Comparison of ENCODE assay signal across 22 cellular contexts in genomic region chr12:6315704-6316597, GRCh38. TPM values are rescaled to one million over a fixed set of nuclear protein-coding genes. Genes with fewer than 3 reads are reported as not detected.
"Had no signal": no experiment of that assay in that cellular context is flagged by ENCODE, and none has a peak within 500 bp of the region (broad histone marks: within the 10 kb centered on the region; RNA-seq: fewer than 3 reads in every experiment).

No MANE protein-coding gene starts in this region.

- H3K4me3 ChIP-seq: esophagus squamous epithelium, gastroesophageal sphincter, ovary, right atrium auricular region, sigmoid colon, skin epidermis, thoracic aorta, transverse colon had no signal

- H3K36me3 ChIP-seq: gastroesophageal sphincter, neutrophil, ovary, right atrium auricular region, sigmoid colon, thoracic aorta, transverse colon had no signal

- H3K27ac Mint-ChIP-seq: effector memory CD8-positive, alpha-beta T cell; stimulated activated naive B cell treated with anti-CD40 and anti-IgM and Interleukin-4, amounts not matched to agents 10 μg/mL and 1 μg/mL and 100 μg/mL, for 72 hours had no signal

- DNase-seq: cortex of kidney; effector memory CD8-positive, alpha-beta T cell; esophagus squamous epithelium; foreskin fibroblast; glutamatergic neuron; naive thymus-derived CD4-positive, alpha-beta T cell; nephron progenitor cell; ovary; sigmoid colon; stimulated activated CD4-positive, alpha-beta T cell treated with anti-CD3 and anti-CD28 coated beads, Interleukin-2, amount 100 ng/mL, for 24 hours; stimulated activated CD4-positive, alpha-beta T cell treated with anti-CD3 and anti-CD28 coated beads, Interleukin-4, amount 100 ng/mL, for 4 hours; stimulated activated naive B cell treated with anti-CD40 and anti-IgM and Interleukin-4, amounts not matched to agents 10 μg/mL and 1 μg/mL and 100 μg/mL, for 72 hours; stimulated activated naive CD8-positive, alpha-beta T cell treated with anti-CD3 and anti-CD28 coated beads, Interleukin-15, amount 100 ng/mL, for 72 hours; substantia nigra; transverse colon had no signal

- H3K27me3 ChIP-seq: ovary, right atrium auricular region had no signal

- H3K9me3 ChIP-seq: esophagus squamous epithelium, gastroesophageal sphincter, neutrophil, ovary, right atrium auricular region, sigmoid colon, thoracic aorta, transverse colon had no signal

- ATAC-seq: effector memory CD8-positive, alpha-beta T cell; gastroesophageal sphincter; naive thymus-derived CD4-positive, alpha-beta T cell; stimulated activated naive B cell treated with anti-CD40 and anti-IgM and Interleukin-4, amounts not matched to agents 10 μg/mL and 1 μg/mL and 100 μg/mL, for 72 hours; stimulated activated naive CD8-positive, alpha-beta T cell treated with anti-CD3 and anti-CD28 coated beads, Interleukin-15, amount 100 ng/mL, for 72 hours had no signal

- H3K9me3 Mint-ChIP-seq: effector memory CD8-positive, alpha-beta T cell; naive thymus-derived CD4-positive, alpha-beta T cell; nephron progenitor cell; stimulated activated naive B cell treated with anti-CD40 and anti-IgM and Interleukin-4, amounts not matched to agents 10 μg/mL and 1 μg/mL and 100 μg/mL, for 72 hours; stimulated activated naive CD8-positive, alpha-beta T cell treated with anti-CD3 and anti-CD28 coated beads, Interleukin-15, amount 100 ng/mL, for 72 hours had no signal

- H3K27ac ChIP-seq: esophagus squamous epithelium, gastroesophageal sphincter, neutrophil, ovary, right atrium auricular region, sigmoid colon, skin epidermis, thoracic aorta, transverse colon had no signal

- H3K4me3 Mint-ChIP-seq: effector memory CD8-positive, alpha-beta T cell; naive thymus-derived CD4-positive, alpha-beta T cell; nephron progenitor cell; stimulated activated naive B cell treated with anti-CD40 and anti-IgM and Interleukin-4, amounts not matched to agents 10 μg/mL and 1 μg/mL and 100 μg/mL, for 72 hours; stimulated activated naive CD8-positive, alpha-beta T cell treated with anti-CD3 and anti-CD28 coated beads, Interleukin-15, amount 100 ng/mL, for 72 hours had no signal

RNA-seq across cellular contexts. Expression of gene PLEKHG6, which starts 5.5 kb away (rescaled TPM):
- total RNA-seq: lung microvascular endothelial cell; mononuclear cell; naive thymus-derived CD4-positive, alpha-beta T cell had no signal
